In the genomic region with DNA sequence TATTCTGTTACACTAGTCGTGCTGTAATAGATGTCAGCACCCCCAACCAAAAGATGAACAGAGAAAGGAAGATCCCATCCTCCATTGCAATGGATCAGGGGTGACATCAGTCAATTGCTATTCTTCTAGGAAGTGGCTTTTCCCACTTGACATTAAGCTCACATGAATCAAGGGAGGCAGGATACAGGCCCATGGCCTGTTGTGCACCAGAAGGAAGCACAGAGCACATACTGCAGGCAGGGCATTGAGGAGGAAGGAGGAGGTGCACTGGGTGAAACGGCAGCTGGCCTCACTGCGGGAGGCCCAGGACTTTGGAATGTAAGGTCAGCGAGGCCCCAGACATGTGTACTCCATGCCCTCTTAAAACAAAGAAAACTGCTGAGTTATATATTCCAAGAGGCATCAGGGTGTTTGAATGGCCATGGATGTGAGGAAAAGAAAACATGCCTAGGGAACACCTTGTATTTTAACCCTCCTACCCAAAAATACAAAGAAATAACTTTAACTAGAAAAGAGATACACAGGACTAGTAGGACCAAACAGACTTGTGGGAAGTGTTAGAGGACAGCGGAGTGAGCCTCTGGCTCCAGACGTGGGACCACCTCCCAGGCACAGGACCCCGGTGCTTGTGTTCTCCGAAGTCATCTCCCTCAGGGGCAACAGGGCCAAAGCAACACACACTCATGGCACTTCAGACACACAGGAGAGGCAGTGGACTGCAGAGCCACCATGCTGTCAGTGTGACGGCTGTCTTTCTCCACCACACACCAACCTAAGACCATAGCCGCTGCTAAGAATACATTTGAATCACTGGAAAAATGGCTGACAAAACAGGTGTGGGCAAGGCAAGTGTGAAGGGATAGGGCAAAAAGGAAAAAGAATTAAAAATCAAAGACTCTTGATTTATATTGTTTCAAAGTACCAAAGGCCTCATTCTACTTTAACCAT, we compare ENCODE assay signal across 1 cellular context.
TF ChIP-seq lines count a peak whose summit lies in the region.

No MANE protein-coding gene starts in this region.

TF ChIP-seq in HepG2, 621 proteins besides CTCF, POLR2A, EP300 and RAD21 (continued from another document and continues in another):
- TF ChIP-seq, protein P1, sequence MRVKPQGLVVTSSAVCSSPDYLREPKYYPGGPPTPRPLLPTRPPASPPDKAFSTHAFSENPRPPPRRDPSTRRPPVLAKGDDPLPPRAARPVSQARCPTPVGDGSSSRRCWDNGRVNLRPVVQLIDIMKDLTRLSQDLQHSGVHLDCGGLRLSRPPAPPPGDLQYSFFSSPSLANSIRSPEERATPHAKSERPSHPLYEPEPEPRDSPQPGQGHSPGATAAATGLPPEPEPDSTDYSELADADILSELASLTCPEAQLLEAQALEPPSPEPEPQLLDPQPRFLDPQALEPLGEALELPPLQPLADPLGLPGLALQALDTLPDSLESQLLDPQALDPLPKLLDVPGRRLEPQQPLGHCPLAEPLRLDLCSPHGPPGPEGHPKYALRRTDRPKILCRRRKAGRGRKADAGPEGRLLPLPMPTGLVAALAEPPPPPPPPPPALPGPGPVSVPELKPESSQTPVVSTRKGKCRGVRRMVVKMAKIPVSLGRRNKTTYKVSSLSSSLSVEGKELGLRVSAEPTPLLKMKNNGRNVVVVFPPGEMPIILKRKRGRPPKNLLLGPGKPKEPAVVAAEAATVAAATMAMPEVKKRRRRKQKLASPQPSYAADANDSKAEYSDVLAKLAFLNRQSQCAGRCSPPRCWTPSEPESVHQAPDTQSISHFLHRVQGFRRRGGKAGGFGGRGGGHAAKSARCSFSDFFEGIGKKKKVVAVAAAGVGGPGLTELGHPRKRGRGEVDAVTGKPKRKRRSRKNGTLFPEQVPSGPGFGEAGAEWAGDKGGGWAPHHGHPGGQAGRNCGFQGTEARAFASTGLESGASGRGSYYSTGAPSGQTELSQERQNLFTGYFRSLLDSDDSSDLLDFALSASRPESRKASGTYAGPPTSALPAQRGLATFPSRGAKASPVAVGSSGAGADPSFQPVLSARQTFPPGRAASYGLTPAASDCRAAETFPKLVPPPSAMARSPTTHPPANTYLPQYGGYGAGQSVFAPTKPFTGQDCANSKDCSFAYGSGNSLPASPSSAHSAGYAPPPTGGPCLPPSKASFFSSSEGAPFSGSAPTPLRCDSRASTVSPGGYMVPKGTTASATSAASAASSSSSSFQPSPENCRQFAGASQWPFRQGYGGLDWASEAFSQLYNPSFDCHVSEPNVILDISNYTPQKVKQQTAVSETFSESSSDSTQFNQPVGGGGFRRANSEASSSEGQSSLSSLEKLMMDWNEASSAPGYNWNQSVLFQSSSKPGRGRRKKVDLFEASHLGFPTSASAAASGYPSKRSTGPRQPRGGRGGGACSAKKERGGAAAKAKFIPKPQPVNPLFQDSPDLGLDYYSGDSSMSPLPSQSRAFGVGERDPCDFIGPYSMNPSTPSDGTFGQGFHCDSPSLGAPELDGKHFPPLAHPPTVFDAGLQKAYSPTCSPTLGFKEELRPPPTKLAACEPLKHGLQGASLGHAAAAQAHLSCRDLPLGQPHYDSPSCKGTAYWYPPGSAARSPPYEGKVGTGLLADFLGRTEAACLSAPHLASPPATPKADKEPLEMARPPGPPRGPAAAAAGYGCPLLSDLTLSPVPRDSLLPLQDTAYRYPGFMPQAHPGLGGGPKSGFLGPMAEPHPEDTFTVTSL (CRISPR knock-in tag; IDR thresholded peaks at IDR 0.05; ENCODE audit: borderline replicate concordance): peak; percentile 89; the same call in 1 of the 2 replicates
- TF ChIP-seq ZBTB38 (CRISPR knock-in tag; IDR thresholded peaks at IDR 0.05) (peak; percentile 72), ELF3 (CRISPR knock-in tag; IDR thresholded peaks at IDR 0.05) (peak; percentile 96), FOXA3 (CRISPR knock-in tag; IDR thresholded peaks at IDR 0.05) (peak; percentile 74), RCOR2 (CRISPR knock-in tag; IDR thresholded peaks at IDR 0.05) (peak; percentile 81; the same call in 1 of the 2 replicates), EED (CRISPR knock-in tag; IDR thresholded peaks at IDR 0.05) (no peak), ZKSCAN8 (CRISPR knock-in tag; IDR thresholded peaks at IDR 0.05; ENCODE audit: borderline replicate concordance) (no peak; the same call in 1 of the 2 replicates), ZEB1 (IDR thresholded peaks at IDR 0.05; ENCODE audit: insufficient replicate concordance, low read depth) (no peak), GATAD1 (CRISPR knock-in tag; IDR thresholded peaks at IDR 0.05) (no peak; the same call in 1 of the 2 replicates), ZNF607 (CRISPR knock-in tag; IDR thresholded peaks at IDR 0.05; ENCODE audit: borderline replicate concordance) (no peak), NFE2 (CRISPR knock-in tag; IDR thresholded peaks at IDR 0.05) (no peak), NCOA1 (CRISPR knock-in tag; IDR thresholded peaks at IDR 0.05) (no peak), ZNF660 (CRISPR knock-in tag; IDR thresholded peaks at IDR 0.05; ENCODE audit: borderline replicate concordance, low read depth) (no peak), HNF4A (CRISPR knock-in tag; IDR thresholded peaks at IDR 0.05) (peak; percentile 96), SMAD1 (CRISPR knock-in tag; IDR thresholded peaks at IDR 0.05; ENCODE audit: borderline replicate concordance, low read depth) (no peak), ZNF256 (CRISPR knock-in tag; conservative IDR thresholded peaks at IDR 0.05) (no peak), ZNF567 (CRISPR knock-in tag; IDR thresholded peaks at IDR 0.05; ENCODE audit: borderline replicate concordance) (no peak), ZNF329 (CRISPR knock-in tag; IDR thresholded peaks at IDR 0.05; ENCODE audit: low read depth) (no peak)
- TF ChIP-seq, protein P2, sequence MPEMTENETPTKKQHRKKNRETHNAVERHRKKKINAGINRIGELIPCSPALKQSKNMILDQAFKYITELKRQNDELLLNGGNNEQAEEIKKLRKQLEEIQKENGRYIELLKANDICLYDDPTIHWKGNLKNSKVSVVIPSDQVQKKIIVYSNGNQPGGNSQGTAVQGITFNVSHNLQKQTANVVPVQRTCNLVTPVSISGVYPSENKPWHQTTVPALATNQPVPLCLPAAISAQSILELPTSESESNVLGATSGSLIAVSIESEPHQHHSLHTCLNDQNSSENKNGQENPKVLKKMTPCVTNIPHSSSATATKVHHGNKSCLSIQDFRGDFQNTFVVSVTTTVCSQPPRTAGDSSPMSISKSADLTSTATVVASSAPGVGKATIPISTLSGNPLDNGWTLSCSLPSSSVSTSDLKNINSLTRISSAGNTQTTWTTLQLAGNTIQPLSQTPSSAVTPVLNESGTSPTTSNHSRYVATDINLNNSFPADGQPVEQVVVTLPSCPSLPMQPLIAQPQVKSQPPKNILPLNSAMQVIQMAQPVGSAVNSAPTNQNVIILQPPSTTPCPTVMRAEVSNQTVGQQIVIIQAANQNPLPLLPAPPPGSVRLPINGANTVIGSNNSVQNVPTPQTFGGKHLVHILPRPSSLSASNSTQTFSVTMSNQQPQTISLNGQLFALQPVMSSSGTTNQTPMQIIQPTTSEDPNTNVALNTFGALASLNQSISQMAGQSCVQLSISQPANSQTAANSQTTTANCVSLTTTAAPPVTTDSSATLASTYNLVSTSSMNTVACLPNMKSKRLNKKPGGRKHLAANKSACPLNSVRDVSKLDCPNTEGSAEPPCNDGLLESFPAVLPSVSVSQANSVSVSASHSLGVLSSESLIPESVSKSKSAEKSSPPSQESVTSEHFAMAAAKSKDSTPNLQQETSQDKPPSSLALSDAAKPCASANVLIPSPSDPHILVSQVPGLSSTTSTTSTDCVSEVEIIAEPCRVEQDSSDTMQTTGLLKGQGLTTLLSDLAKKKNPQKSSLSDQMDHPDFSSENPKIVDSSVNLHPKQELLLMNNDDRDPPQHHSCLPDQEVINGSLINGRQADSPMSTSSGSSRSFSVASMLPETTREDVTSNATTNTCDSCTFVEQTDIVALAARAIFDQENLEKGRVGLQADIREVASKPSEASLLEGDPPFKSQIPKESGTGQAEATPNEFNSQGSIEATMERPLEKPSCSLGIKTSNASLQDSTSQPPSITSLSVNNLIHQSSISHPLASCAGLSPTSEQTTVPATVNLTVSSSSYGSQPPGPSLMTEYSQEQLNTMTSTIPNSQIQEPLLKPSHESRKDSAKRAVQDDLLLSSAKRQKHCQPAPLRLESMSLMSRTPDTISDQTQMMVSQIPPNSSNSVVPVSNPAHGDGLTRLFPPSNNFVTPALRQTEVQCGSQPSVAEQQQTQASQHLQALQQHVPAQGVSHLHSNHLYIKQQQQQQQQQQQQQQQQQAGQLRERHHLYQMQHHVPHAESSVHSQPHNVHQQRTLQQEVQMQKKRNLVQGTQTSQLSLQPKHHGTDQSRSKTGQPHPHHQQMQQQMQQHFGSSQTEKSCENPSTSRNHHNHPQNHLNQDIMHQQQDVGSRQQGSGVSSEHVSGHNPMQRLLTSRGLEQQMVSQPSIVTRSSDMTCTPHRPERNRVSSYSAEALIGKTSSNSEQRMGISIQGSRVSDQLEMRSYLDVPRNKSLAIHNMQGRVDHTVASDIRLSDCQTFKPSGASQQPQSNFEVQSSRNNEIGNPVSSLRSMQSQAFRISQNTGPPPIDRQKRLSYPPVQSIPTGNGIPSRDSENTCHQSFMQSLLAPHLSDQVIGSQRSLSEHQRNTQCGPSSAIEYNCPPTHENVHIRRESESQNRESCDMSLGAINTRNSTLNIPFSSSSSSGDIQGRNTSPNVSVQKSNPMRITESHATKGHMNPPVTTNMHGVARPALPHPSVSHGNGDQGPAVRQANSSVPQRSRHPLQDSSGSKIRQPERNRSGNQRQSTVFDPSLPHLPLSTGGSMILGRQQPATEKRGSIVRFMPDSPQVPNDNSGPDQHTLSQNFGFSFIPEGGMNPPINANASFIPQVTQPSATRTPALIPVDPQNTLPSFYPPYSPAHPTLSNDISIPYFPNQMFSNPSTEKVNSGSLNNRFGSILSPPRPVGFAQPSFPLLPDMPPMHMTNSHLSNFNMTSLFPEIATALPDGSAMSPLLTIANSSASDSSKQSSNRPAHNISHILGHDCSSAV (CRISPR knock-in tag; IDR thresholded peaks at IDR 0.05; ENCODE audit: borderline replicate concordance): no peak
- TF ChIP-seq, protein P3, sequence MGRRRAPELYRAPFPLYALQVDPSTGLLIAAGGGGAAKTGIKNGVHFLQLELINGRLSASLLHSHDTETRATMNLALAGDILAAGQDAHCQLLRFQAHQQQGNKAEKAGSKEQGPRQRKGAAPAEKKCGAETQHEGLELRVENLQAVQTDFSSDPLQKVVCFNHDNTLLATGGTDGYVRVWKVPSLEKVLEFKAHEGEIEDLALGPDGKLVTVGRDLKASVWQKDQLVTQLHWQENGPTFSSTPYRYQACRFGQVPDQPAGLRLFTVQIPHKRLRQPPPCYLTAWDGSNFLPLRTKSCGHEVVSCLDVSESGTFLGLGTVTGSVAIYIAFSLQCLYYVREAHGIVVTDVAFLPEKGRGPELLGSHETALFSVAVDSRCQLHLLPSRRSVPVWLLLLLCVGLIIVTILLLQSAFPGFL (CRISPR knock-in tag; IDR thresholded peaks at IDR 0.05): no peak
- TF ChIP-seq, protein P4, sequence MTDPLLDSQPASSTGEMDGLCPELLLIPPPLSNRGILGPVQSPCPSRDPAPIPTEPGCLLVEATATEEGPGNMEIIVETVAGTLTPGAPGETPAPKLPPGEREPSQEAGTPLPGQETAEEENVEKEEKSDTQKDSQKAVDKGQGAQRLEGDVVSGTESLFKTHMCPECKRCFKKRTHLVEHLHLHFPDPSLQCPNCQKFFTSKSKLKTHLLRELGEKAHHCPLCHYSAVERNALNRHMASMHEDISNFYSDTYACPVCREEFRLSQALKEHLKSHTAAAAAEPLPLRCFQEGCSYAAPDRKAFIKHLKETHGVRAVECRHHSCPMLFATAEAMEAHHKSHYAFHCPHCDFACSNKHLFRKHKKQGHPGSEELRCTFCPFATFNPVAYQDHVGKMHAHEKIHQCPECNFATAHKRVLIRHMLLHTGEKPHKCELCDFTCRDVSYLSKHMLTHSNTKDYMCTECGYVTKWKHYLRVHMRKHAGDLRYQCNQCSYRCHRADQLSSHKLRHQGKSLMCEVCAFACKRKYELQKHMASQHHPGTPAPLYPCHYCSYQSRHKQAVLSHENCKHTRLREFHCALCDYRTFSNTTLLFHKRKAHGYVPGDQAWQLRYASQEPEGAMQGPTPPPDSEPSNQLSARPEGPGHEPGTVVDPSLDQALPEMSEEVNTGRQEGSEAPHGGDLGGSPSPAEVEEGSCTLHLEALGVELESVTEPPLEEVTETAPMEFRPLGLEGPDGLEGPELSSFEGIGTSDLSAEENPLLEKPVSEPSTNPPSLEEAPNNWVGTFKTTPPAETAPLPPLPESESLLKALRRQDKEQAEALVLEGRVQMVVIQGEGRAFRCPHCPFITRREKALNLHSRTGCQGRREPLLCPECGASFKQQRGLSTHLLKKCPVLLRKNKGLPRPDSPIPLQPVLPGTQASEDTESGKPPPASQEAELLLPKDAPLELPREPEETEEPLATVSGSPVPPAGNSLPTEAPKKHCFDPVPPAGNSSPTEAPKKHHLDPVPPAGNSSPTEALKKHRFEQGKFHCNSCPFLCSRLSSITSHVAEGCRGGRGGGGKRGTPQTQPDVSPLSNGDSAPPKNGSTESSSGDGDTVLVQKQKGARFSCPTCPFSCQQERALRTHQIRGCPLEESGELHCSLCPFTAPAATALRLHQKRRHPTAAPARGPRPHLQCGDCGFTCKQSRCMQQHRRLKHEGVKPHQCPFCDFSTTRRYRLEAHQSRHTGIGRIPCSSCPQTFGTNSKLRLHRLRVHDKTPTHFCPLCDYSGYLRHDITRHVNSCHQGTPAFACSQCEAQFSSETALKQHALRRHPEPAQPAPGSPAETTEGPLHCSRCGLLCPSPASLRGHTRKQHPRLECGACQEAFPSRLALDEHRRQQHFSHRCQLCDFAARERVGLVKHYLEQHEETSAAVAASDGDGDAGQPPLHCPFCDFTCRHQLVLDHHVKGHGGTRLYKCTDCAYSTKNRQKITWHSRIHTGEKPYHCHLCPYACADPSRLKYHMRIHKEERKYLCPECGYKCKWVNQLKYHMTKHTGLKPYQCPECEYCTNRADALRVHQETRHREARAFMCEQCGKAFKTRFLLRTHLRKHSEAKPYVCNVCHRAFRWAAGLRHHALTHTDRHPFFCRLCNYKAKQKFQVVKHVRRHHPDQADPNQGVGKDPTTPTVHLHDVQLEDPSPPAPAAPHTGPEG (CRISPR knock-in tag; IDR thresholded peaks at IDR 0.05): no peak
- TF ChIP-seq, protein P5, sequence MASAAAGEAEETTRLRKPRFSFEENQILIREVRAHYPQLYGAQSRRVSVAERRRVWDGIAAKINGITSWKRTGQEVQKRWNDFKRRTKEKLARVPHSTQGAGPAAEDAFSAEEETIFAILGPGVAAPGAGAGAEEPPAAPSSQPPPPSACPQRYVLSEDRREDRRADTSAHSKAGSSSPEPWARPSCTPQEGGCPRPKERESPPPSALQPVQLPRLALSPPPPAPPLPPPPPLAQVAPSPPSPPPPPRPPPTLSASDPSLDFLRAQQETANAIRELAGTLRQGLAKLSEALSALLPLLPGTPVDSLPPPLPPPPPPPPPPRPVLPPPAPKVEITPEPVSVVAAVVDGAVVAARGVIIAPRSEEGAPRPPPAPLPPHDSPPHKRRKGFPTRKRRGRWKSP (CRISPR knock-in tag; IDR thresholded peaks at IDR 0.05): no peak
- TF ChIP-seq, protein P6, sequence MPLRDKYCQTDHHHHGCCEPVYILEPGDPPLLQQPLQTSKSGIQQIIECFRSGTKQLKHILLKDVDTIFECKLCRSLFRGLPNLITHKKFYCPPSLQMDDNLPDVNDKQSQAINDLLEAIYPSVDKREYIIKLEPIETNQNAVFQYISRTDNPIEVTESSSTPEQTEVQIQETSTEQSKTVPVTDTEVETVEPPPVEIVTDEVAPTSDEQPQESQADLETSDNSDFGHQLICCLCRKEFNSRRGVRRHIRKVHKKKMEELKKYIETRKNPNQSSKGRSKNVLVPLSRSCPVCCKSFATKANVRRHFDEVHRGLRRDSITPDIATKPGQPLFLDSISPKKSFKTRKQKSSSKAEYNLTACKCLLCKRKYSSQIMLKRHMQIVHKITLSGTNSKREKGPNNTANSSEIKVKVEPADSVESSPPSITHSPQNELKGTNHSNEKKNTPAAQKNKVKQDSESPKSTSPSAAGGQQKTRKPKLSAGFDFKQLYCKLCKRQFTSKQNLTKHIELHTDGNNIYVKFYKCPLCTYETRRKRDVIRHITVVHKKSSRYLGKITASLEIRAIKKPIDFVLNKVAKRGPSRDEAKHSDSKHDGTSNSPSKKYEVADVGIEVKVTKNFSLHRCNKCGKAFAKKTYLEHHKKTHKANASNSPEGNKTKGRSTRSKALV (CRISPR knock-in tag; IDR thresholded peaks at IDR 0.05): peak; percentile 64; the same call in 1 of the 2 replicates
